In genomic region chr3:127532561-127533203, GRCh38 we compare ENCODE assay signal across 1 cellular context.
TF ChIP-seq lines count a peak whose summit lies in the region.

No MANE protein-coding gene starts in this region.

TF ChIP-seq in HepG2, 621 proteins besides CTCF, POLR2A, EP300 and RAD21 (continued from another document):
- TF ChIP-seq, protein P1, sequence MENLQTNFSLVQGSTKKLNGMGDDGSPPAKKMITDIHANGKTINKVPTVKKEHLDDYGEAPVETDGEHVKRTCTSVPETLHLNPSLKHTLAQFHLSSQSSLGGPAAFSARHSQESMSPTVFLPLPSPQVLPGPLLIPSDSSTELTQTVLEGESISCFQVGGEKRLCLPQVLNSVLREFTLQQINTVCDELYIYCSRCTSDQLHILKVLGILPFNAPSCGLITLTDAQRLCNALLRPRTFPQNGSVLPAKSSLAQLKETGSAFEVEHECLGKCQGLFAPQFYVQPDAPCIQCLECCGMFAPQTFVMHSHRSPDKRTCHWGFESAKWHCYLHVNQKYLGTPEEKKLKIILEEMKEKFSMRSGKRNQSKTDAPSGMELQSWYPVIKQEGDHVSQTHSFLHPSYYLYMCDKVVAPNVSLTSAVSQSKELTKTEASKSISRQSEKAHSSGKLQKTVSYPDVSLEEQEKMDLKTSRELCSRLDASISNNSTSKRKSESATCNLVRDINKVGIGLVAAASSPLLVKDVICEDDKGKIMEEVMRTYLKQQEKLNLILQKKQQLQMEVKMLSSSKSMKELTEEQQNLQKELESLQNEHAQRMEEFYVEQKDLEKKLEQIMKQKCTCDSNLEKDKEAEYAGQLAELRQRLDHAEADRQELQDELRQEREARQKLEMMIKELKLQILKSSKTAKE (CRISPR knock-in tag; IDR thresholded peaks at IDR 0.05; ENCODE audit: borderline replicate concordance) = peak; percentile 64
- no peak for TF ChIP-seq ZKSCAN5 (CRISPR knock-in tag; IDR thresholded peaks at IDR 0.05)
- peak; percentile 78; the same call in 1 of the 2 replicates for TF ChIP-seq RXRA (CRISPR knock-in tag; IDR thresholded peaks at IDR 0.05)
- TF ChIP-seq SP5 (CRISPR knock-in tag; IDR thresholded peaks at IDR 0.05; ENCODE audit: borderline replicate concordance, low read depth) = 0 out of 2 replicates have a peak, but pooled peaks have one; percentile 52
- peak; percentile 97 for TF ChIP-seq TBL1XR1 (IDR thresholded peaks at IDR 0.05; ENCODE audit: borderline replicate concordance, low read length, partially characterized antibody)
- TF ChIP-seq RXRB (CRISPR knock-in tag; IDR thresholded peaks at IDR 0.05; ENCODE audit: borderline replicate concordance) = 0 out of 2 replicates have a peak, but pooled peaks have one; percentile 25
- TF ChIP-seq ZNF124 (CRISPR knock-in tag; IDR thresholded peaks at IDR 0.05) = no peak
- TF ChIP-seq ZNF281 (CRISPR knock-in tag; IDR thresholded peaks at IDR 0.05; ENCODE audit: borderline replicate concordance) = peak; percentile 35; the same call in 1 of the 2 replicates
- peak; percentile 95 for TF ChIP-seq RARA (CRISPR knock-in tag; IDR thresholded peaks at IDR 0.05)
